18 cellular contexts compared by ENCODE assay signal in the genomic region with DNA sequence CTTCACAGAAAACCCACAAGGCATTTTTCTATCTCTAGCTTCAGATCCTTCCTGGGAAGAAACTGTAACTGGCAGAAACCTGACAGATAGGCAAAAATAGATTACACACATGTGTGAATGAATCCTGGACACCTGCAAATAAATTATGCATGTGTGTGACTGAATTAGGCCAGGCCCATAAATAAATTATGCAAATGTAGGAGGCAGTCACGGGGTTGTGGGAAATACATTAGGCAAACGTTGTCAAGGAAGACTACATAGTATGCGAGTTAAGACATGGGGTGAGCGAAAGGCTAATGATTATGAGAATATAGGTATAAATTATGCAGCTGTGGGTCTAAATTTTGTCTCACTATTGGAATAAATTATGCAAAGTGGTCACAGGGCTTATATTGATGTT. TPM values are rescaled to one million over a fixed set of nuclear protein-coding genes. Genes with fewer than 3 reads are reported as not detected.
DNase-seq lines count a peak whose midpoint lies in the region; ATAC-seq and TF ChIP-seq lines count a peak whose summit lies in the region.
"Had no signal": no experiment of that assay in that cellular context is flagged by ENCODE, and none has a peak within 500 bp of the region (broad histone marks: within the 10 kb centered on the region; RNA-seq: fewer than 3 reads in every experiment).

No MANE protein-coding gene starts in this region.

- no peak overlapping the region for H2BK20ac ChIP-seq in H9 (ENCODE audit: low read depth, low read length, poor library complexity, severe bottlenecking)

- no peaks in the 10 kb centered on the region; the same call in 1 of the 2 replicates for H3K79me2 ChIP-seq in H9 (ENCODE audit: insufficient read depth, low read length)

- no peak overlapping the region for H4K5ac ChIP-seq in H9 (ENCODE audit: insufficient read length, low read depth, low read length)

- no peak overlapping the region for H2AK5ac ChIP-seq in H9 (ENCODE audit: insufficient read length, low read length)

- no peak overlapping the region for H4K8ac ChIP-seq in H9 (replicated peaks; ENCODE audit: insufficient read length, low read depth, low read length)

- H3K9me3 ChIP-seq in H9 (ENCODE audit: control insufficient read depth, low read depth, low read length): no peaks in the 10 kb centered on the region
- H3K9me3 ChIP-seq: BLaER1 had no signal

- H3K27me3 Mint-ChIP-seq in H9 (ENCODE audit: low read depth) (peaks cover 9% of the 10 kb centered on the region), WTC11 (ENCODE audit: low read depth) (peaks cover 3% of the 10 kb centered on the region; the same call in 1 of the 2 replicates)

- H4K20me1 ChIP-seq in H9 (ENCODE audit: control insufficient read depth, insufficient read depth, insufficient read length): no peaks in the 10 kb centered on the region

- no peak overlapping the region for H3K18ac ChIP-seq in H9 (ENCODE audit: insufficient read length, low read depth, low read length)

- H3K4me3 Mint-ChIP-seq in H9 (no peak overlapping the region), WTC11 (no peak overlapping the region)
- H3K4me3 Mint-ChIP-seq: CD14-positive monocyte; CD4-positive, alpha-beta memory T cell; IgD-negative memory B cell had no signal

- H3K27ac ChIP-seq in H9 (ENCODE audit: insufficient read length, low read depth, low read length) (no peak overlapping the region), foreskin keratinocyte (no peak overlapping the region)
- H3K27ac ChIP-seq: BLaER1, GM23248 had no signal

- no peak overlapping the region for H2BK5ac ChIP-seq in H9 (ENCODE audit: insufficient read length, low read length)

- H3K23ac ChIP-seq in H9 (ENCODE audit: insufficient read length, low read depth, low read length): no peak overlapping the region

- H2BK120ac ChIP-seq in H9 (ENCODE audit: low read depth, low read length, poor library complexity, severe bottlenecking): no peak overlapping the region

- H3K79me1 ChIP-seq in H9 (ENCODE audit: insufficient read depth, low read depth, low read length, poor library complexity, severe bottlenecking): no peaks in the 10 kb centered on the region

- H2BK15ac ChIP-seq in H9 (ENCODE audit: low read depth, low read length): no peak overlapping the region

- no peaks in the 10 kb centered on the region for H3K9me3 Mint-ChIP-seq in H9
- no peaks in the 10 kb centered on the region for H3K9me3 Mint-ChIP-seq in WTC11
- H3K9me3 Mint-ChIP-seq: CD4-positive, alpha-beta memory T cell; IgD-negative memory B cell had no signal

- peak overlapping the region in 2 of 3 experiments; percentile 28 to 59; a peak in 2 of 7 replicates for H3K27ac Mint-ChIP-seq in H9
- peak overlapping the region; percentile 58 for H3K27ac Mint-ChIP-seq in WTC11
- H3K27ac Mint-ChIP-seq: CD14-positive monocyte; CD4-positive, alpha-beta memory T cell; IgD-negative memory B cell had no signal

- H3K36me3 Mint-ChIP-seq in H9 (ENCODE audit: insufficient read depth in 1 of 3, low read depth in 3 of 3) (peaks cover 0 to 1% (median 0%) of the 10 kb centered on the region in 3 experiments; a peak in 1 of 7 replicates), WTC11 (no peaks in the 10 kb centered on the region)
- H3K36me3 Mint-ChIP-seq: CD14-positive monocyte; CD4-positive, alpha-beta memory T cell had no signal

- DNase-seq in H9: no peak
- peak; percentile 96 for DNase-seq in NCI-H526 treated with DMSO at 0.1 percent for 48 hours (lab: John Stamatoyannopoulos, UW)
- DNase-seq in WTC11 (ENCODE audit: low spot score): no peak
- DNase-seq in putamen (ENCODE audit: low spot score): peak; percentile 47
- no peak for DNase-seq in foreskin keratinocyte
- no peak for DNase-seq in KG1 (lab: John Stamatoyannopoulos, UW)
- DNase-seq in GM10248 (ENCODE audit: extremely low spot score): no peak
- DNase-seq: 8988T; CD4-positive, alpha-beta memory T cell; DMS153; DMS79; GF-D8; GM23248 had no signal

- no peak overlapping the region for H3K4me2 ChIP-seq in H9 (ENCODE audit: insufficient read depth, insufficient read length, low read length)
- H3K4me2 ChIP-seq: BLaER1 had no signal

- peaks cover under 1% of the 10 kb centered on the region for H3K23me2 ChIP-seq in H9 (ENCODE audit: insufficient read length, low read depth, low read length, poor library complexity, severe bottlenecking)

- no peak overlapping the region for H2AFZ ChIP-seq in H9 (ENCODE audit: low read length)
- H2AFZ ChIP-seq: GM23248 had no signal

- no CpG with 5 or more reads among the region's 4 CpGs for WGBS in H9 (ENCODE audit: extremely low coverage, insufficient read length, low lambda C conversion rate)

- H3K4me1 Mint-ChIP-seq in H9 (peaks cover 20 to 28% of the 10 kb centered on the region in 2 experiments), WTC11 (peaks cover 28% of the 10 kb centered on the region)
- H3K4me1 Mint-ChIP-seq: CD14-positive monocyte had no signal

- POLR2A ChIA-PET in WTC11 (lab: Charles Lee) (no interaction called here), GM10248 (lab: Yijun Ruan, JAX) (no interaction called here)

- H3K9ac ChIP-seq in H9 (ENCODE audit: extremely low read depth, insufficient read length, low read length): no peak overlapping the region
- H3K9ac ChIP-seq: BLaER1, GM23248 had no signal

- H3K27me3 ChIP-seq in H9 (ENCODE audit: insufficient read depth, low read length): no peaks in the 10 kb centered on the region
- H3K27me3 ChIP-seq in foreskin keratinocyte: peaks cover 59% of the 10 kb centered on the region

- H3K4me1 ChIP-seq in H9 (ENCODE audit: insufficient read depth, low read length) (peaks cover 6% of the 10 kb centered on the region; the same call in 1 of the 2 replicates), foreskin keratinocyte (no peaks in the 10 kb centered on the region)
- H3K4me1 ChIP-seq: BLaER1 had no signal

- CTCF ChIA-PET in WTC11 (lab: Charles Lee) (interaction anchor here (1.5 kb wide), 1 partner anchor 31 kb away, joined by 5 read pairs; no protein-coding TSS in a partner anchor), GM10248 (lab: Yijun Ruan, JAX) (interaction anchor here (1.3 to 2.5 kb wide), 3 partner anchors 19 to 248 kb away, joined by 3 to 6 read pairs (median 4); a partner anchor contains a TSS)

- no peak overlapping the region for H3K56ac ChIP-seq in H9 (ENCODE audit: insufficient read length, low read depth, low read length)

- H3K4ac ChIP-seq in H9 (ENCODE audit: low read depth, low read length): no peak overlapping the region

- TF ChIP-seq CTCF in H9 (conservative IDR thresholded peaks at IDR 0.05) (no peak), WTC11 (IDR thresholded peaks at IDR 0.05) (no peak), foreskin keratinocyte (conservative IDR thresholded peaks at IDR 0.05) (no peak), GM10248 (IDR thresholded peaks at IDR 0.05; ENCODE audit: control extremely low read depth, extremely low read depth, low read depth, missing control alignments) (no peak)

- H3T11ph ChIP-seq in H9 (ENCODE audit: low read length): no peak overlapping the region

- no peak overlapping the region for H4K91ac ChIP-seq in H9 (ENCODE audit: insufficient read length, low read depth, low read length)

- no peak overlapping the region for H3K14ac ChIP-seq in H9 (ENCODE audit: insufficient read depth, low read length)

- no peak for ATAC-seq in WTC11
- no peak for ATAC-seq in foreskin keratinocyte
- ATAC-seq: GM12878, HepG2 had no signal

- H2BK12ac ChIP-seq in H9 (ENCODE audit: insufficient read length, low read depth, low read length): no peak overlapping the region

TF ChIP-seq in WTC11, 78 proteins besides CTCF, POLR2A, EP300 and RAD21 (continues in another document):
- TF ChIP-seq ESRRA (CRISPR knock-in tag; IDR thresholded peaks at IDR 0.05; ENCODE audit: borderline replicate concordance): no peak
- TF ChIP-seq, protein P1, sequence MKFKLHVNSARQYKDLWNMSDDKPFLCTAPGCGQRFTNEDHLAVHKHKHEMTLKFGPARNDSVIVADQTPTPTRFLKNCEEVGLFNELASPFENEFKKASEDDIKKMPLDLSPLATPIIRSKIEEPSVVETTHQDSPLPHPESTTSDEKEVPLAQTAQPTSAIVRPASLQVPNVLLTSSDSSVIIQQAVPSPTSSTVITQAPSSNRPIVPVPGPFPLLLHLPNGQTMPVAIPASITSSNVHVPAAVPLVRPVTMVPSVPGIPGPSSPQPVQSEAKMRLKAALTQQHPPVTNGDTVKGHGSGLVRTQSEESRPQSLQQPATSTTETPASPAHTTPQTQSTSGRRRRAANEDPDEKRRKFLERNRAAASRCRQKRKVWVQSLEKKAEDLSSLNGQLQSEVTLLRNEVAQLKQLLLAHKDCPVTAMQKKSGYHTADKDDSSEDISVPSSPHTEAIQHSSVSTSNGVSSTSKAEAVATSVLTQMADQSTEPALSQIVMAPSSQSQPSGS (CRISPR knock-in tag; IDR thresholded peaks at IDR 0.05; ENCODE audit: borderline replicate concordance, low read depth): no peak
- TF ChIP-seq PRRX2 (CRISPR knock-in tag; IDR thresholded peaks at IDR 0.05): no peak
- no peak for TF ChIP-seq OVOL2 (CRISPR knock-in tag; IDR thresholded peaks at IDR 0.05; ENCODE audit: borderline replicate concordance)
- no peak for TF ChIP-seq RELA (CRISPR knock-in tag; IDR thresholded peaks at IDR 0.05; ENCODE audit: borderline replicate concordance)
- TF ChIP-seq NR3C1 (CRISPR knock-in tag; conservative IDR thresholded peaks at IDR 0.05; ENCODE audit: low read depth): no peak
- TF ChIP-seq JUN (CRISPR knock-in tag; IDR thresholded peaks at IDR 0.05): no peak
- TF ChIP-seq CREM (CRISPR knock-in tag; IDR thresholded peaks at IDR 0.05): no peak
- no peak for TF ChIP-seq GRHL2 (CRISPR knock-in tag; IDR thresholded peaks at IDR 0.05; ENCODE audit: insufficient replicate concordance, severe bottlenecking)
- TF ChIP-seq ZNF396 (CRISPR knock-in tag; IDR thresholded peaks at IDR 0.05; ENCODE audit: borderline replicate concordance): no peak
- TF ChIP-seq SMAD4 (CRISPR knock-in tag; IDR thresholded peaks at IDR 0.05): no peak

RNA-seq across cellular contexts. Expression of a gene that starts 7.1 kb away (rescaled TPM):
- total RNA-seq in H9 (2021) (10.7 and 11.3 TPM in 2 replicates), WTC11 (2021) (6.5 to 8.5 TPM (median 6.8 TPM) in 3 replicates), foreskin keratinocyte (0.07 and 0.34 TPM in 2 replicates)
- 0.04 and 0.09 TPM in 2 replicates for polyA plus RNA-seq in foreskin keratinocyte
- total RNA-seq: CD4-positive, alpha-beta memory T cell; GM12878; GM23248 had no signal
- polyA plus RNA-seq: CD14-positive monocyte; CD4-positive, alpha-beta memory T cell; GM12878; GM23248; HepG2; IgD-negative memory B cell had no signal

RNA-seq across cellular contexts. Expression of a gene that starts 19.4 kb away (rescaled TPM):
- 33.6 and 35.4 TPM in 2 replicates for total RNA-seq in H9 (2021)
- total RNA-seq in WTC11 (2021): 24.5 to 30.2 TPM (median 29.5 TPM) in 3 replicates
- 8.3 and 9.6 TPM in 2 replicates for total RNA-seq in foreskin keratinocyte
- polyA plus RNA-seq in foreskin keratinocyte: 11.2 and 11.8 TPM in 2 replicates

RNA-seq across cellular contexts. Expression of a gene that starts 45.3 kb away (rescaled TPM):
- total RNA-seq in H9 (2021) (43.8 and 44.0 TPM in 2 replicates), WTC11 (2021) (38.5 to 51.1 TPM (median 48.4 TPM) in 3 replicates), foreskin keratinocyte (2.2 and 3.5 TPM in 2 replicates)
- 2.4 and 2.5 TPM in 2 replicates for polyA plus RNA-seq in foreskin keratinocyte
- total RNA-seq: GM12878 had no signal
- polyA plus RNA-seq: CD14-positive monocyte, IgD-negative memory B cell had no signal

RNA-seq across cellular contexts. Expression of a gene that starts 50.2 kb away (rescaled TPM):
- total RNA-seq in H9 (2021) (62.3 and 62.8 TPM in 2 replicates), WTC11 (2021) (58.4 to 66.8 TPM (median 61.3 TPM) in 3 replicates), foreskin keratinocyte (71.7 and 74.2 TPM in 2 replicates)
- polyA plus RNA-seq in foreskin keratinocyte: 99.5 and 99.6 TPM in 2 replicates

Comparison
In these comparisons a context has a peak if more than half of its experiments do, and no peak if none do; other contexts are left out.
1. DNase-seq: peak in NCI-H526 treated with DMSO at 0.1 percent for 48 hours (single experiment) and putamen (single experiment); none in H9 (single experiment), WTC11 (single experiment), foreskin keratinocyte (0 of 2), KG1 (single experiment) and GM10248 (single experiment).